ENCODE assay signal across 34 cellular contexts in genomic region chr19:34154401-34154800, GRCh38.
"Had no signal": no experiment of that assay in that cellular context is flagged by ENCODE, and none has a peak within 500 bp of the region (broad histone marks: within the 10 kb centered on the region; RNA-seq: fewer than 3 reads in every experiment).

No MANE protein-coding gene starts in this region.

- H3K4me1 ChIP-seq: adrenal gland, body of pancreas, breast epithelium had no signal

- ATAC-seq: activated CD8-positive, alpha-beta T cell treated with anti-CD3 and anti-CD28 coated beads for 36 hours; activated naive CD4-positive, alpha-beta T cell treated with anti-CD3 and anti-CD28 coated beads, Interleukin-2, amount 50 U/mL, for 72 hours; activated T-cell treated with anti-CD3 and anti-CD28 coated beads, Interleukin-2, amount 50 U/mL, for 4 hours; activated T-cell treated with anti-CD3 and anti-CD28 coated beads, Interleukin-2, amount 50 U/mL, for 72 hours; activated T-helper 17 cell treated with anti-CD3 and anti-CD28 coated beads, Interleukin-2, amount 50 U/mL, for 72 hours; body of pancreas had no signal

- FAIRE-seq: astrocyte, TTC549 had no signal

- H3K9me3 ChIP-seq: adrenal gland, body of pancreas, breast epithelium had no signal

- H3K27me3 ChIP-seq: adrenal gland, body of pancreas, brain microvascular endothelial cell, breast epithelium had no signal

- DNase-seq: activated B cell treated with CpG ODN at 0.5 μM for 24 hours; activated CD4-positive, alpha-beta memory T cell treated with anti-CD3 and anti-CD28 coated beads for 36 hours; activated CD4-positive, alpha-beta T cell treated with anti-CD3 and anti-CD28 coated beads for 4 hours; activated CD4-positive, alpha-beta T cell treated with anti-CD3 and anti-CD28 coated beads, Interleukin-2, amount 10 ng/mL, durations not matched to agents 24 days and 14 days; activated CD4-positive, alpha-beta T cell treated with anti-CD3 and anti-CD28 coated beads, Interleukin-2, amount 50 U/mL, for 1 hour; activated CD4-positive, alpha-beta T cell treated with anti-CD3 and anti-CD28 coated beads, Interleukin-2, amount 50 U/mL, for 4 hours; activated CD4-positive, CD25-positive, alpha-beta regulatory T cell treated with anti-CD3 and anti-CD28 coated beads, Interleukin-2, amount 50 U/mL, for 72 hours; activated CD8-positive, alpha-beta memory T cell treated with anti-CD3 and anti-CD28 coated beads, Interleukin-2, amount 50 U/mL, for 4 hours; activated CD8-positive, alpha-beta T cell treated with anti-CD3 and anti-CD28 coated beads for 36 hours; activated effector memory CD4-positive, alpha-beta T cell treated with anti-CD3 and anti-CD28 coated beads, Interleukin-2, amount 50 U/mL, for 16 hours; activated gamma-delta T cell treated with Interleukin-2 at 50 U/mL for 16 hours; activated naive CD4-positive, alpha-beta T cell; activated naive CD4-positive, alpha-beta T cell treated with anti-CD3 and anti-CD28 coated beads for 36 hours; activated naive CD4-positive, alpha-beta T cell treated with anti-CD3 and anti-CD28 coated beads, Interleukin-2, amount 50 U/mL, for 16 hours; activated naive CD8-positive, alpha-beta T cell treated with anti-CD3 and anti-CD28 coated beads for 36 hours; activated T-cell treated with anti-CD3 and anti-CD28 coated beads for 4 hours; activated T-cell treated with anti-CD3 and anti-CD28 coated beads, Interleukin-2, amount 50 U/mL, for 1 hour; activated T-cell treated with anti-CD3 and anti-CD28 coated beads, Interleukin-2, amount 50 U/mL, for 4 hours; activated T-cell treated with anti-CD3 and anti-CD28 coated beads, Interleukin-2, amount 50 U/mL, for 72 hours; amniotic stem cell; aorta; body of pancreas; brain microvascular endothelial cell; central memory CD4-positive, alpha-beta T cell; T-helper 1 cell; T-helper 2 cell; T-helper 9 cell had no signal

- H3K36me3 ChIP-seq: adrenal gland, brain microvascular endothelial cell, breast epithelium had no signal

- H3K27ac ChIP-seq: adrenal gland, body of pancreas, brain microvascular endothelial cell, breast epithelium, VCaP had no signal

- H3K4me3 ChIP-seq: adrenal gland, body of pancreas, breast epithelium had no signal
